Comparison of ENCODE assay signal across 1 cellular context in genomic region chr6:68676094-68676493, GRCh38.
TF ChIP-seq lines count a peak whose summit lies in the region.

No MANE protein-coding gene starts in this region.

TF ChIP-seq in K562, 482 proteins besides CTCF, POLR2A, EP300 and RAD21 (continued from another document):
- TF ChIP-seq MGA (IDR thresholded peaks at IDR 0.05), result 0 out of 2 replicates have a peak, but pooled peaks have one; percentile 15
- TF ChIP-seq ARID1B (IDR thresholded peaks at IDR 0.05), result 0 out of 2 replicates have a peak, but pooled peaks have one; percentile 12
- TF ChIP-seq ZBTB33 (CRISPR knock-in tag; IDR thresholded peaks at IDR 0.05), result peak; percentile 81
- peak; percentile 17; the same call in 1 of the 2 replicates for TF ChIP-seq CXXC5 (CRISPR knock-in tag; IDR thresholded peaks at IDR 0.05)
- 0 out of 2 replicates have a peak, but pooled peaks have one; percentile 32 for TF ChIP-seq CHAMP1 (IDR thresholded peaks at IDR 0.05)
